In the genomic region with DNA sequence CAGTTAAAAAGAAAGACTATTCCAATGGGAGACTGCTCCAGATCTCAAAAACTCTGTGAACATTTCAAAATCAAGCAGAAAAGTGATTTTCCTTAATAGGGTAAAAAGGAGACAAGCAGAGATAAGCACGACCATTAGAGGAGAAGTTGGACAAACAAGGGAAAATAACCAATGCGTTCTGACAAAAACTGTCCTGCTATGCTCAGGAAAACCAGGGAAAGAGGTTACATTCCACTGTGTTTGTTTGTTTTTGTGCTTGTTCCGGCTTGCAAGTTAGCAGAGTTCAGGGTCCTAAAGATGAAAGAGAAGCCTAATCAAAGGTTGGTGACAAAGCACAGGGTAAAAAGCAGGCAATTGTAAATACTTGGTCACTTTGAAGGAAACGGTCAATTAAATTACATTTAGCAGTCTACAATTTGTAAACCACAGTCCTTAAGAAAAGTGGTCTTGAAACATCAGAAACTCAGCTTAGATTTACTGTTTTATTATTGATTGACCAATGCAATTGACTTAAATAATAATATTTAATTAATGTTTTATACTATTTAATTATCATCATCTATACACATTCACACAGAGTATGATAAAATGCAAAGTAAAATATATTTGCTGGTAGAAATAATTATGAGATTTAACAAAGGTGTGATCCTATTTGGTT, we compare ENCODE assay signal across 1 cellular context.
TF ChIP-seq lines count a peak whose summit lies in the region.

No MANE protein-coding gene starts in this region.

TF ChIP-seq in HepG2, 621 proteins besides CTCF, POLR2A, EP300 and RAD21 (continued from another document and continues in another):
- TF ChIP-seq POGZ (CRISPR knock-in tag; IDR thresholded peaks at IDR 0.05): peak; percentile 81
- TF ChIP-seq ZFY (CRISPR knock-in tag; IDR thresholded peaks at IDR 0.05): no peak
- no peak for TF ChIP-seq ZSCAN30 (CRISPR knock-in tag; IDR thresholded peaks at IDR 0.05)
- TF ChIP-seq MAFK (conservative IDR thresholded peaks at IDR 0.05 in 1 of 2, IDR thresholded peaks at IDR 0.05 in 1 of 2; ENCODE audit: low read length in 2 of 2): 0 out of 4 replicates have a peak, but pooled peaks of 1 of the 2 experiments have one; percentile 6
- TF ChIP-seq LCORL (IDR thresholded peaks at IDR 0.05): no peak
- TF ChIP-seq LCORL (CRISPR knock-in tag; IDR thresholded peaks at IDR 0.05): no peak; the same call in 1 of the 2 replicates
- TF ChIP-seq CC2D1A (CRISPR knock-in tag; IDR thresholded peaks at IDR 0.05): no peak
- no peak for TF ChIP-seq ZNF264 (CRISPR knock-in tag; IDR thresholded peaks at IDR 0.05)
- TF ChIP-seq SP2 (CRISPR knock-in tag; IDR thresholded peaks at IDR 0.05): no peak
- no peak for TF ChIP-seq TEAD2 (CRISPR knock-in tag; IDR thresholded peaks at IDR 0.05)
- no peak for TF ChIP-seq TBL1XR1 (IDR thresholded peaks at IDR 0.05; ENCODE audit: borderline replicate concordance, low read length, partially characterized antibody)
- TF ChIP-seq EEA1 (CRISPR knock-in tag; IDR thresholded peaks at IDR 0.05; ENCODE audit: borderline replicate concordance): no peak
- TF ChIP-seq RBM22 (optimal IDR thresholded peaks at IDR 0.05; ENCODE audit: low read length): no peak
- no peak for TF ChIP-seq ZNF7 (CRISPR knock-in tag; IDR thresholded peaks at IDR 0.05)
- no peak for TF ChIP-seq ZNF572 (CRISPR knock-in tag; IDR thresholded peaks at IDR 0.05)
- no peak for TF ChIP-seq NFE2L2 (IDR thresholded peaks at IDR 0.05; ENCODE audit: low read length)
- TF ChIP-seq HNRNPLL (IDR thresholded peaks at IDR 0.05; ENCODE audit: low read depth, low read length, poor library complexity, severe bottlenecking): no peak
- TF ChIP-seq SNAI1 (CRISPR knock-in tag; IDR thresholded peaks at IDR 0.05; ENCODE audit: borderline replicate concordance): no peak
- peak; percentile 97 for TF ChIP-seq TEAD3 (CRISPR knock-in tag; optimal IDR thresholded peaks at IDR 0.05; ENCODE audit: borderline replicate concordance)
- TF ChIP-seq, protein P1, sequence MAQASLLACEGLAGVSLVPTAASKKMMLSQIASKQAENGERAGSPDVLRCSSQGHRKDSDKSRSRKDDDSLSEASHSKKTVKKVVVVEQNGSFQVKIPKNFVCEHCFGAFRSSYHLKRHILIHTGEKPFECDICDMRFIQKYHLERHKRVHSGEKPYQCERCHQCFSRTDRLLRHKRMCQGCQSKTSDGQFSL (CRISPR knock-in tag; IDR thresholded peaks at IDR 0.05): no peak
- TF ChIP-seq, protein P2, sequence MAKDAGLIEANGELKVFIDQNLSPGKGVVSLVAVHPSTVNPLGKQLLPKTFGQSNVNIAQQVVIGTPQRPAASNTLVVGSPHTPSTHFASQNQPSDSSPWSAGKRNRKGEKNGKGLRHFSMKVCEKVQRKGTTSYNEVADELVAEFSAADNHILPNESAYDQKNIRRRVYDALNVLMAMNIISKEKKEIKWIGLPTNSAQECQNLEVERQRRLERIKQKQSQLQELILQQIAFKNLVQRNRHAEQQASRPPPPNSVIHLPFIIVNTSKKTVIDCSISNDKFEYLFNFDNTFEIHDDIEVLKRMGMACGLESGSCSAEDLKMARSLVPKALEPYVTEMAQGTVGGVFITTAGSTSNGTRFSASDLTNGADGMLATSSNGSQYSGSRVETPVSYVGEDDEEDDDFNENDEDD (CRISPR knock-in tag; IDR thresholded peaks at IDR 0.05; ENCODE audit: borderline replicate concordance): no peak
- TF ChIP-seq ZNF556 (CRISPR knock-in tag; IDR thresholded peaks at IDR 0.05; ENCODE audit: borderline replicate concordance): no peak
- TF ChIP-seq ZNF713 (CRISPR knock-in tag; IDR thresholded peaks at IDR 0.05): no peak
- TF ChIP-seq CBFB (CRISPR knock-in tag; IDR thresholded peaks at IDR 0.05): no peak
- peak; percentile 61; the same call in 1 of the 2 replicates for TF ChIP-seq RBFOX2 (IDR thresholded peaks at IDR 0.05; ENCODE audit: low read depth, low read length)
- no peak for TF ChIP-seq ZSCAN22 (CRISPR knock-in tag; IDR thresholded peaks at IDR 0.05)
- peak; percentile 15; the same call in 1 of the 2 replicates for TF ChIP-seq FOXK2 (IDR thresholded peaks at IDR 0.05)
- no peak for TF ChIP-seq FUBP1 (CRISPR knock-in tag; IDR thresholded peaks at IDR 0.05; ENCODE audit: borderline replicate concordance)
- TF ChIP-seq ISL2 (CRISPR knock-in tag; IDR thresholded peaks at IDR 0.05): peak; percentile 99
- TF ChIP-seq CCAR2 (optimal IDR thresholded peaks at IDR 0.05; ENCODE audit: low read depth, low read length): no peak
- peak; percentile 58; the same call in 1 of the 2 replicates for TF ChIP-seq MEIS1 (CRISPR knock-in tag; IDR thresholded peaks at IDR 0.05; ENCODE audit: borderline replicate concordance)
- TF ChIP-seq, protein P3, sequence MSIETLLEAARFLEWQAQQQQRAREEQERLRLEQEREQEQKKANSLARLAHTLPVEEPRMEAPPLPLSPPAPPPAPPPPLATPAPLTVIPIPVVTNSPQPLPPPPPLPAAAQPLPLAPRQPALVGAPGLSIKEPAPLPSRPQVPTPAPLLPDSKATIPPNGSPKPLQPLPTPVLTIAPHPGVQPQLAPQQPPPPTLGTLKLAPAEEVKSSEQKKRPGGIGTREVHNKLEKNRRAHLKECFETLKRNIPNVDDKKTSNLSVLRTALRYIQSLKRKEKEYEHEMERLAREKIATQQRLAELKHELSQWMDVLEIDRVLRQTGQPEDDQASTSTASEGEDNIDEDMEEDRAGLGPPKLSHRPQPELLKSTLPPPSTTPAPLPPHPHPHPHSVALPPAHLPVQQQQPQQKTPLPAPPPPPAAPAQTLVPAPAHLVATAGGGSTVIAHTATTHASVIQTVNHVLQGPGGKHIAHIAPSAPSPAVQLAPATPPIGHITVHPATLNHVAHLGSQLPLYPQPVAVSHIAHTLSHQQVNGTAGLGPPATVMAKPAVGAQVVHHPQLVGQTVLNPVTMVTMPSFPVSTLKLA (IDR thresholded peaks at IDR 0.05): no peak
- no peak for TF ChIP-seq TEF (CRISPR knock-in tag; IDR thresholded peaks at IDR 0.05)
- TF ChIP-seq ZNF709 (CRISPR knock-in tag; IDR thresholded peaks at IDR 0.05): no peak
- no peak for TF ChIP-seq NFIB (CRISPR knock-in tag; IDR thresholded peaks at IDR 0.05; ENCODE audit: borderline replicate concordance)
- peak; percentile 68 for TF ChIP-seq SOX5 (CRISPR knock-in tag; IDR thresholded peaks at IDR 0.05; ENCODE audit: borderline replicate concordance)
- peak; percentile 99 for TF ChIP-seq ETV5 (CRISPR knock-in tag; IDR thresholded peaks at IDR 0.05; ENCODE audit: borderline replicate concordance)
- peak; percentile 71 for TF ChIP-seq NR2F6 (IDR thresholded peaks at IDR 0.05)
- TF ChIP-seq NR2F6 (CRISPR knock-in tag; IDR thresholded peaks at IDR 0.05): peak; percentile 70
- TF ChIP-seq SUZ12 (IDR thresholded peaks at IDR 0.05; ENCODE audit: low read depth, low read length): no peak
- no peak for TF ChIP-seq KDM5B (CRISPR knock-in tag; IDR thresholded peaks at IDR 0.05; ENCODE audit: borderline replicate concordance)
- TF ChIP-seq MEF2D (CRISPR knock-in tag; IDR thresholded peaks at IDR 0.05): peak; percentile 50; the same call in 1 of the 2 replicates
- TF ChIP-seq GATAD1 (CRISPR knock-in tag; IDR thresholded peaks at IDR 0.05): no peak
- TF ChIP-seq, protein P4, sequence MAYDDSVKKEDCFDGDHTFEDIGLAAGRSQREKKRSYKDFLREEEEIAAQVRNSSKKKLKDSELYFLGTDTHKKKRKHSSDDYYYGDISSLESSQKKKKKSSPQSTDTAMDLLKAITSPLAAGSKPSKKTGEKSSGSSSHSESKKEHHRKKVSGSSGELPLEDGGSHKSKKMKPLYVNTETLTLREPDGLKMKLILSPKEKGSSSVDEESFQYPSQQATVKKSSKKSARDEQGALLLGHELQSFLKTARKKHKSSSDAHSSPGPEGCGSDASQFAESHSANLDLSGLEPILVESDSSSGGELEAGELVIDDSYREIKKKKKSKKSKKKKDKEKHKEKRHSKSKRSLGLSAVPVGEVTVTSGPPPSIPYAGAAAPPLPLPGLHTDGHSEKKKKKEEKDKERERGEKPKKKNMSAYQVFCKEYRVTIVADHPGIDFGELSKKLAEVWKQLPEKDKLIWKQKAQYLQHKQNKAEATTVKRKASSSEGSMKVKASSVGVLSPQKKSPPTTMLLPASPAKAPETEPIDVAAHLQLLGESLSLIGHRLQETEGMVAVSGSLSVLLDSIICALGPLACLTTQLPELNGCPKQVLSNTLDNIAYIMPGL (CRISPR knock-in tag; IDR thresholded peaks at IDR 0.05; ENCODE audit: borderline replicate concordance in 1 of 2, low read depth in 1 of 2): no peak
- peak; percentile 92 for TF ChIP-seq FOXA3 (CRISPR knock-in tag; IDR thresholded peaks at IDR 0.05)
- TF ChIP-seq SSRP1 (CRISPR knock-in tag; IDR thresholded peaks at IDR 0.05): no peak
- peak; percentile 94 for TF ChIP-seq RARA (CRISPR knock-in tag; IDR thresholded peaks at IDR 0.05)
- no peak for TF ChIP-seq RNF2 (conservative IDR thresholded peaks at IDR 0.05; ENCODE audit: low read depth)
- TF ChIP-seq ZNF484 (CRISPR knock-in tag; IDR thresholded peaks at IDR 0.05; ENCODE audit: borderline replicate concordance, low read depth): no peak
- no peak for TF ChIP-seq KDM2A (CRISPR knock-in tag; IDR thresholded peaks at IDR 0.05; ENCODE audit: borderline replicate concordance, low read depth)
- no peak for TF ChIP-seq SCMH1 (CRISPR knock-in tag; IDR thresholded peaks at IDR 0.05; ENCODE audit: borderline replicate concordance)
- TF ChIP-seq RXRB (CRISPR knock-in tag; IDR thresholded peaks at IDR 0.05; ENCODE audit: borderline replicate concordance): peak; percentile 81
- peak; percentile 92; the same call in 1 of the 2 replicates for TF ChIP-seq MBD4 (IDR thresholded peaks at IDR 0.05; ENCODE audit: borderline replicate concordance, low read length)
- no peak for TF ChIP-seq HMGA1 (CRISPR knock-in tag; conservative IDR thresholded peaks at IDR 0.05)
- TF ChIP-seq KLF16 (CRISPR knock-in tag; IDR thresholded peaks at IDR 0.05): peak in 1 of 2 experiments; percentile 67; a peak in 2 of 4 replicates
- no peak for TF ChIP-seq ZFP37 (CRISPR knock-in tag; IDR thresholded peaks at IDR 0.05; ENCODE audit: borderline replicate concordance)
- no peak for TF ChIP-seq MXD4 (CRISPR knock-in tag; IDR thresholded peaks at IDR 0.05)
- TF ChIP-seq, protein P5, sequence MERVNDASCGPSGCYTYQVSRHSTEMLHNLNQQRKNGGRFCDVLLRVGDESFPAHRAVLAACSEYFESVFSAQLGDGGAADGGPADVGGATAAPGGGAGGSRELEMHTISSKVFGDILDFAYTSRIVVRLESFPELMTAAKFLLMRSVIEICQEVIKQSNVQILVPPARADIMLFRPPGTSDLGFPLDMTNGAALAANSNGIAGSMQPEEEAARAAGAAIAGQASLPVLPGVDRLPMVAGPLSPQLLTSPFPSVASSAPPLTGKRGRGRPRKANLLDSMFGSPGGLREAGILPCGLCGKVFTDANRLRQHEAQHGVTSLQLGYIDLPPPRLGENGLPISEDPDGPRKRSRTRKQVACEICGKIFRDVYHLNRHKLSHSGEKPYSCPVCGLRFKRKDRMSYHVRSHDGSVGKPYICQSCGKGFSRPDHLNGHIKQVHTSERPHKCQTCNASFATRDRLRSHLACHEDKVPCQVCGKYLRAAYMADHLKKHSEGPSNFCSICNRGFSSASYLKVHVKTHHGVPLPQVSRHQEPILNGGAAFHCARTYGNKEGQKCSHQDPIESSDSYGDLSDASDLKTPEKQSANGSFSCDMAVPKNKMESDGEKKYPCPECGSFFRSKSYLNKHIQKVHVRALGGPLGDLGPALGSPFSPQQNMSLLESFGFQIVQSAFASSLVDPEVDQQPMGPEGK (CRISPR knock-in tag; IDR thresholded peaks at IDR 0.05): peak; percentile 30; the same call in 1 of the 2 replicates
- TF ChIP-seq ZKSCAN1 (IDR thresholded peaks at IDR 0.05; ENCODE audit: low read length): no peak
- no peak for TF ChIP-seq ZNF512 (CRISPR knock-in tag; IDR thresholded peaks at IDR 0.05)
- TF ChIP-seq, protein P6, sequence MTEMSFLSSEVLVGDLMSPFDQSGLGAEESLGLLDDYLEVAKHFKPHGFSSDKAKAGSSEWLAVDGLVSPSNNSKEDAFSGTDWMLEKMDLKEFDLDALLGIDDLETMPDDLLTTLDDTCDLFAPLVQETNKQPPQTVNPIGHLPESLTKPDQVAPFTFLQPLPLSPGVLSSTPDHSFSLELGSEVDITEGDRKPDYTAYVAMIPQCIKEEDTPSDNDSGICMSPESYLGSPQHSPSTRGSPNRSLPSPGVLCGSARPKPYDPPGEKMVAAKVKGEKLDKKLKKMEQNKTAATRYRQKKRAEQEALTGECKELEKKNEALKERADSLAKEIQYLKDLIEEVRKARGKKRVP (CRISPR knock-in tag; IDR thresholded peaks at IDR 0.05): peak in 1 of 2 experiments; percentile 70; a peak in 2 of 4 replicates
- no peak for TF ChIP-seq YEATS2 (CRISPR knock-in tag; IDR thresholded peaks at IDR 0.05; ENCODE audit: borderline replicate concordance)
